In the genomic region with DNA sequence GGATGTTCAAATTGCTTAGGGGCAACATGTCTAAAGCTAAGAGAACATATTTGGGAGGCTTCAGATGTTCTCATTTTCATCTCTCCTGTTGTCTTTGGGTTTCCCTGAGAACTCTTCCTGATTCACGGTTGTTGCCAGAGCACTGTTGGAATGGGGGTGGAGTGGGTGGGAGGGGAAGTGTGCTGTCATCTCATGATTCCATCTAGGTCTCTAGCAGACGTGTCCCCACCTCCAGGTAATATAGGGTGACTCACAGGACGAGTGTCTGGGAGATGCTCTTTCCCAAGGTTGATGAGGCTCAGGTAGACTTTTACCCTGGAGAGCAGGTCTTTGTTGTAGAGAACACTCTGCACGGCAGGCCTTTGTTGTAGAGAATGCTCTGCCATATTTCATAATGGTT, we compare ENCODE assay signal across 19 cellular contexts.
"Had no signal": no experiment of that assay in that cellular context is flagged by ENCODE, and none has a peak within 500 bp of the region (broad histone marks: within the 10 kb centered on the region; RNA-seq: fewer than 3 reads in every experiment).

No MANE protein-coding gene starts in this region.

- H3K4me3 ChIP-seq: coronary artery, heart right ventricle, left ventricle myocardium inferior, lower lobe of right lung, right atrium auricular region, sigmoid colon, skin epidermis, thyroid gland, upper lobe of left lung had no signal

- H3K4me1 ChIP-seq: heart right ventricle, left ventricle myocardium inferior, lower lobe of right lung, right atrium auricular region, sigmoid colon, thyroid gland, upper lobe of left lung had no signal

- H3K9me3 Mint-ChIP-seq: endodermal cell, nephron progenitor cell had no signal

- H3K27ac ChIP-seq: coronary artery, heart right ventricle, left ventricle myocardium inferior, lower lobe of right lung, right atrium auricular region, sigmoid colon, skin epidermis, thyroid gland, upper lobe of left lung had no signal

- H3K36me3 ChIP-seq: heart right ventricle, left ventricle myocardium inferior, lower lobe of right lung, right atrium auricular region, sigmoid colon, thyroid gland, upper lobe of left lung had no signal

- H3K4me3 Mint-ChIP-seq: endodermal cell; naive thymus-derived CD4-positive, alpha-beta T cell; nephron progenitor cell had no signal

- H3K9me3 ChIP-seq: lower lobe of right lung, sigmoid colon, thyroid gland, upper lobe of left lung had no signal

- DNase-seq: effector CD4-positive, alpha-beta T cell; endodermal cell; erythroblast; heart right ventricle; left cardiac atrium; left ventricle myocardium inferior; lower lobe of right lung; mesenchymal stem cell; naive thymus-derived CD4-positive, alpha-beta T cell; nephron progenitor cell; posterior cingulate gyrus; sigmoid colon; stimulated activated CD4-positive, alpha-beta T cell treated with anti-CD3 and anti-CD28 coated beads, Interleukin-12 subunit alpha, Interleukin-12 subunit beta, amount 100 ng/mL, for 4 hours; stimulated activated naive CD4-positive, alpha-beta T cell treated with Interleukin-2 at 50 U/mL for 16 hours; thyroid gland; upper lobe of left lung had no signal

- H3K27ac Mint-ChIP-seq: endodermal cell; naive thymus-derived CD4-positive, alpha-beta T cell; nephron progenitor cell had no signal

- H3K36me3 Mint-ChIP-seq: naive thymus-derived CD4-positive, alpha-beta T cell had no signal

- ATAC-seq: heart right ventricle; left cardiac atrium; lower lobe of right lung; naive thymus-derived CD4-positive, alpha-beta T cell had no signal

- H3K27me3 ChIP-seq: heart right ventricle, right atrium auricular region, sigmoid colon, thyroid gland, upper lobe of left lung had no signal

- H3K4me1 Mint-ChIP-seq: endodermal cell; naive thymus-derived CD4-positive, alpha-beta T cell; nephron progenitor cell had no signal
